2 cellular contexts compared by ENCODE assay signal in the genomic region with DNA sequence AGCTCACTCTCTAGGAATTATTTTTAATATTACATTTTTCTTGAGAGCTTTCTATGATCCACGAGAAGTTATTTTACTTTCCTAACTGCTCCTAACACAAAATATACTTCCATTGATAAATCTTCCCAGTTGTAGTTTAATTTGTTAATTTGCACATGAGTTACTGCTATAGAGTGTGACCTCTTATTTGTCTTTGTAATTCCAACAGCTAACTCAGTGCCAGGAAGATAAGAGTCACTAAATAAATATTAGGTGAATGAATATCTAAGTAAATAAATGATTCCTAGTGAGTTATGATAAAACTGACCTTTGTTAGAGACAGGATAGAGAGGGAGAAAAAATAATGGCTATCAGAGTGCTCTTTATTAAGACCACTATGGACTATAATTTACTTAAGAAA.
TF ChIP-seq lines count a peak whose summit lies in the region.

No MANE protein-coding gene starts in this region.

TF ChIP-seq in A549, 52 proteins besides CTCF, POLR2A, EP300 and RAD21:
- TF ChIP-seq FOSL2 (IDR thresholded peaks at IDR 0.05): no peak
- peak; percentile 68 for TF ChIP-seq FOSL2 (CRISPR knock-in tag; IDR thresholded peaks at IDR 0.05)
- peak; percentile 60; the same call in 1 of the 2 replicates for TF ChIP-seq GATA3 (IDR thresholded peaks at IDR 0.05; ENCODE audit: borderline replicate concordance)
- TF ChIP-seq MYC (IDR thresholded peaks at IDR 0.05; ENCODE audit: borderline replicate concordance, low read length): no peak
- TF ChIP-seq JUNB (IDR thresholded peaks at IDR 0.05): peak; percentile 44

TF ChIP-seq in IMR-90, 13 proteins besides CTCF, POLR2A, EP300 and RAD21:
- no peak for TF ChIP-seq USF2 (IDR thresholded peaks at IDR 0.05; ENCODE audit: low read depth, low read length)
TF ChIP-seq in IMR-90: peak in this region for 0.
